Comparison of ENCODE assay signal across 18 cellular contexts in the genomic region with DNA sequence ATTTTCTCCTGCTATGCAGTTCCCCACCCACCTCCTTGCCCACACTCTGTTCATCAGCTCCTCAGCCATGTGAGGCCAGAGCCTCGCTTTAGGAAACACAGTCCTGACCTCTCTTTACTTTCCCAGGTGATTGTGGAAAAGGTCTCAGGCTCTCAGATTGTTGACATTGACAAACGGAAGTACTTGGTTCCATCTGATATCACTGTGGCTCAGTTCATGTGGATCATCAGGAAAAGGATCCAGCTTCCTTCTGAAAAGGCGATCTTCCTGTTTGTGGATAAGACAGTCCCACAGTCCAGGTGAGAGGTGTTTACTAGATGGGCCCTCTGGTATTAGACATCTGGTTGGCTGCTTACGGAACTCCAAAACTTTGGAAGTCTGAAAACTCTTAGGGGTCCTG. TPM values are rescaled to one million over a fixed set of nuclear protein-coding genes. Genes with fewer than 3 reads are reported as not detected.
DNase-seq lines count a peak whose midpoint lies in the region; ATAC-seq and TF ChIP-seq lines count a peak whose summit lies in the region.
"Had no signal": no experiment of that assay in that cellular context is flagged by ENCODE, and none has a peak within 500 bp of the region (broad histone marks: within the 10 kb centered on the region; RNA-seq: fewer than 3 reads in every experiment).

No MANE protein-coding gene starts in this region.

- H3K4me3 Mint-ChIP-seq in activated CD4-positive, alpha-beta memory T cell treated with anti-CD3 and anti-CD28 coated beads, Interleukin-2, amount 10 ng/mL, durations not matched to agents 7 days and 5 days: peak overlapping the region; percentile 100
- peak overlapping the region; percentile 84 to 100 (median 96) for H3K4me3 Mint-ChIP-seq in immature natural killer cell

- H3K4me1 ChIP-seq in heart right ventricle: peaks cover 34 to 75% (median 69%) of the 10 kb centered on the region in 9 donors
- peaks cover 39% of the 10 kb centered on the region for H3K4me1 ChIP-seq in stomach smooth muscle (ENCODE audit: control insufficient read depth, insufficient read depth, low read length)

- POLR2A ChIA-PET in activated CD4-positive, alpha-beta memory T cell treated with anti-CD3 and anti-CD28 coated beads, Interleukin-2, amount 10 ng/mL, durations not matched to agents 7 days and 5 days (lab: Charles Lee): interaction anchor here (1.2 to 4.5 kb wide), 5 partner anchors 11 to 80 kb away, joined by 3 to 42 read pairs (median 8); partner anchors contain the start of genes ADAT1, KARS1, TERF2IP and TMEM231

- H3K27me3 ChIP-seq in heart right ventricle (no peaks in the 10 kb centered on the region), stomach smooth muscle (ENCODE audit: control insufficient read depth in 1 of 2, insufficient read depth in 2 of 2, low read length in 2 of 2) (no peaks in the 10 kb centered on the region)

- DNase-seq in heart right ventricle (no peak), cardiac septum (ENCODE audit: low spot score) (no peak), immature natural killer cell (no peak)
- DNase-seq in activated CD4-positive, alpha-beta memory T cell treated with anti-CD3 and anti-CD28 coated beads, Interleukin-2, amount 10 ng/mL, durations not matched to agents 7 days and 5 days: no peak
- no peak for DNase-seq in effector CD4-positive, alpha-beta T cell
- DNase-seq: activated CD4-positive, alpha-beta T cell treated with anti-CD3 and anti-CD28 coated beads, Interleukin-2, amount 50 U/mL, for 1 hour; amygdala; Kasumi-1; NCI-H2081 treated with DMSO at 0.1 percent for 48 hours; stimulated activated CD4-positive, alpha-beta T cell treated with anti-CD3 and anti-CD28 coated beads, Interleukin-4, amount 100 ng/mL, for 1 hour; stimulated activated naive CD8-positive, alpha-beta T cell treated with anti-CD3 and anti-CD28 coated beads, Interleukin-15, Interleukin-2, amounts not matched to agents 100 U/mL and 50 U/mL, for 24 hours had no signal

- peak overlapping the region; percentile 36 to 82 for H3K9ac ChIP-seq in stomach smooth muscle (ENCODE audit: low read length in 2 of 2)

- TF ChIP-seq CTCF in heart right ventricle (IDR thresholded peaks at IDR 0.05): no peak

- H3K9me3 ChIP-seq in heart right ventricle: no peaks in the 10 kb centered on the region
- no peaks in the 10 kb centered on the region for H3K9me3 ChIP-seq in stomach smooth muscle (ENCODE audit: control insufficient read depth in 2 of 2, low read length in 2 of 2)
- H3K9me3 ChIP-seq: prostate gland had no signal

- H3K36me3 ChIP-seq in heart right ventricle: peaks cover 0 to 57% (median 46%) of the 10 kb centered on the region in 9 donors
- H3K36me3 ChIP-seq in stomach smooth muscle (ENCODE audit: control insufficient read depth in 2 of 2, insufficient read depth in 2 of 2, low read length in 2 of 2): peaks cover 33 to 39% of the 10 kb centered on the region in 2 donors

- no peak overlapping the region for H3K27ac Mint-ChIP-seq in activated CD4-positive, alpha-beta memory T cell treated with anti-CD3 and anti-CD28 coated beads, Interleukin-2, amount 10 ng/mL, durations not matched to agents 7 days and 5 days
- peak overlapping the region in 5 of 6 donors; percentile 1 to 83 (median 45) for H3K27ac Mint-ChIP-seq in immature natural killer cell

- H3K4me3 ChIP-seq in heart right ventricle (peak overlapping the region in 6 of 10 donors; percentile 88 to 100 (median 92)), stomach smooth muscle (ENCODE audit: low read length in 2 of 2) (peak overlapping the region; percentile 29 to 91)

- whole genome bisulfite sequencing in heart right ventricle, 2 donors: 77 to 80% methylated on average over 4 of the region's 4 CpGs

- intact Hi-C loops in heart right ventricle (cut with DNase I) (loop anchor here in 7 of 10 donors (2.0 to 10.0 kb wide), 4 partner anchors 21 to 57 kb away; partner anchors contain the start of gene ADAT1 (in 5 of the 7)), cardiac septum (cut with DNase I) (loop anchor here (5.0 kb wide), 2 partner anchors 51 to 54 kb away; partner anchors contain the start of gene ADAT1)

- CTCF ChIA-PET in activated CD4-positive, alpha-beta memory T cell treated with anti-CD3 and anti-CD28 coated beads, Interleukin-2, amount 10 ng/mL, durations not matched to agents 7 days and 5 days (lab: Charles Lee): interaction anchor here (1.3 to 2.0 kb wide), 3 partner anchors 12 to 54 kb away, joined by 3 to 8 read pairs (median 5); partner anchors contain the start of genes ADAT1 and TMEM231

- ATAC-seq in heart right ventricle: no peak
- ATAC-seq in HG02885 (IDR thresholded peaks at IDR 0.05; ENCODE audit: poor library complexity, unreplicated experiment): no peak
- no peak for ATAC-seq in activated CD4-positive, CD25-positive, alpha-beta regulatory T cell treated with anti-CD3 and anti-CD28 coated beads, Interleukin-2, amount 50 U/mL, for 24 hours
- ATAC-seq: stimulated activated naive CD8-positive, alpha-beta T cell treated with anti-CD3 and anti-CD28 coated beads, Interleukin-15, Interleukin-2, amounts not matched to agents 100 U/mL and 50 U/mL, for 24 hours had no signal

- no peaks in the 10 kb centered on the region for H3K9me3 Mint-ChIP-seq in activated CD4-positive, alpha-beta memory T cell treated with anti-CD3 and anti-CD28 coated beads, Interleukin-2, amount 10 ng/mL, durations not matched to agents 7 days and 5 days
- H3K9me3 Mint-ChIP-seq in immature natural killer cell: no peaks in the 10 kb centered on the region

- peaks cover 8% of the 10 kb centered on the region for H3K27me3 Mint-ChIP-seq in activated CD4-positive, alpha-beta memory T cell treated with anti-CD3 and anti-CD28 coated beads, Interleukin-2, amount 10 ng/mL, durations not matched to agents 7 days and 5 days
- H3K27me3 Mint-ChIP-seq in immature natural killer cell (ENCODE audit: low read depth in 3 of 3): peaks cover 2 to 9% (median 5%) of the 10 kb centered on the region in 3 donors

- H3K36me3 Mint-ChIP-seq in activated CD4-positive, alpha-beta memory T cell treated with anti-CD3 and anti-CD28 coated beads, Interleukin-2, amount 10 ng/mL, durations not matched to agents 7 days and 5 days (ENCODE audit: low read depth): peaks cover 39% of the 10 kb centered on the region
- peaks cover 0 to 8% (median 7%) of the 10 kb centered on the region in 3 donors for H3K36me3 Mint-ChIP-seq in immature natural killer cell

- H3K4me1 Mint-ChIP-seq in activated CD4-positive, alpha-beta memory T cell treated with anti-CD3 and anti-CD28 coated beads, Interleukin-2, amount 10 ng/mL, durations not matched to agents 7 days and 5 days: peaks cover 38% of the 10 kb centered on the region
- peaks cover 40 to 51% of the 10 kb centered on the region in 2 donors for H3K4me1 Mint-ChIP-seq in immature natural killer cell

- H3K27ac ChIP-seq in heart right ventricle (peak overlapping the region in 7 of 10 donors; percentile 6 to 93 (median 89)), stomach smooth muscle (ENCODE audit: low read length) (no peak overlapping the region)
- H3K27ac ChIP-seq: C4-2B, prostate gland, SK-N-MC had no signal

RNA-seq across cellular contexts. Expression of gene GABARAPL2, which starts 1.7 kb away (rescaled TPM):
- total RNA-seq in heart right ventricle (100 to 1,000 TPM; 177 to 262 (median 243) TPM), cardiac septum (233 TPM)
- polyA plus RNA-seq in heart right ventricle (100 to 1,000 TPM in 1 of 2 donors, 10 to 100 TPM in 1; 58.2 to 187 TPM), immature natural killer cell (100 to 1,000 TPM; 204 to 272 (median 269) TPM)
- total RNA-seq in activated CD4-positive, alpha-beta memory T cell treated with anti-CD3 and anti-CD28 coated beads, Interleukin-2, amount 10 ng/mL, durations not matched to agents 7 days and 5 days: 10 to 100 TPM; 84.9 to 86.2 TPM

RNA-seq across cellular contexts. Expression of gene TMEM231, which starts 11.9 kb away (rescaled TPM):
- total RNA-seq in heart right ventricle: 10 to 100 TPM in 5 of 10 donors, 1 to 10 TPM in 5; 3.8 to 13.4 (median 9.6) TPM
- polyA plus RNA-seq in heart right ventricle: 1 to 10 TPM; 2.6 to 4.9 TPM
- total RNA-seq in cardiac septum: 8.5 TPM
- 1 to 10 TPM; 1.9 to 2.0 TPM for total RNA-seq in activated CD4-positive, alpha-beta memory T cell treated with anti-CD3 and anti-CD28 coated beads, Interleukin-2, amount 10 ng/mL, durations not matched to agents 7 days and 5 days
- polyA plus RNA-seq in immature natural killer cell: 1 to 10 TPM in 2 of 3 donors, not detected in 1; 1.3 to 1.5 TPM

RNA-seq across cellular contexts. Expression of gene CHST5, which starts 32.0 kb away (rescaled TPM):
- total RNA-seq in heart right ventricle (1 to 10 TPM in 2 of 10 donors, under 1 TPM in 7, not detected in 1; 0.08 to 1.4 (median 0.48) TPM), cardiac septum (0.11 TPM)
- polyA plus RNA-seq in heart right ventricle (under 1 TPM; 0.20 to 0.66 TPM), immature natural killer cell (not detected)
- under 1 TPM in 1 of 2 experiments, not detected in 1; 0.10 TPM for total RNA-seq in activated CD4-positive, alpha-beta memory T cell treated with anti-CD3 and anti-CD28 coated beads, Interleukin-2, amount 10 ng/mL, durations not matched to agents 7 days and 5 days
- total RNA-seq: liver had no signal
- polyA plus RNA-seq: liver had no signal

RNA-seq across cellular contexts. Expression of gene ADAT1, which starts 55.2 kb away (rescaled TPM):
- total RNA-seq in heart right ventricle (10 to 100 TPM; 14.3 to 30.6 (median 23.3) TPM), cardiac septum (28.0 TPM)
- polyA plus RNA-seq in heart right ventricle (1 to 10 TPM; 6.1 to 7.9 TPM), immature natural killer cell (10 to 100 TPM; 19.5 to 37.1 (median 34.9) TPM)
- 10 to 100 TPM; 50.7 to 56.0 TPM for total RNA-seq in activated CD4-positive, alpha-beta memory T cell treated with anti-CD3 and anti-CD28 coated beads, Interleukin-2, amount 10 ng/mL, durations not matched to agents 7 days and 5 days
